Comparison of ENCODE assay signal across 2 cellular contexts in genomic region chr22:39958916-39959639, GRCh38.
TF ChIP-seq lines count a peak whose summit lies in the region.

No MANE protein-coding gene starts in this region.

TF ChIP-seq in HCT116, 20 proteins besides CTCF, POLR2A, EP300 and RAD21 (continued from another document):
- TF ChIP-seq ZBTB33 (IDR thresholded peaks at IDR 0.05; ENCODE audit: extremely low read depth, insufficient replicate concordance, low read length), result no peak
- no peak for TF ChIP-seq MAX (IDR thresholded peaks at IDR 0.05)
- no peak for TF ChIP-seq EZH2phosphoT487 (IDR thresholded peaks at IDR 0.05; ENCODE audit: borderline replicate concordance)
- TF ChIP-seq FOSL1 (IDR thresholded peaks at IDR 0.05; ENCODE audit: low read depth), result no peak
- TF ChIP-seq TCF7L2 (IDR thresholded peaks at IDR 0.05; ENCODE audit: borderline replicate concordance, extremely low read depth, insufficient read depth, insufficient read length), result no peak
- TF ChIP-seq ATF3 (IDR thresholded peaks at IDR 0.05), result no peak
- no peak for TF ChIP-seq POLR2AphosphoS5 (IDR thresholded peaks at IDR 0.05; ENCODE audit: low read depth, low read length)
- TF ChIP-seq YY1 (IDR thresholded peaks at IDR 0.05; ENCODE audit: extremely low read depth, insufficient replicate concordance, low read depth, low read length), result no peak
- no peak for TF ChIP-seq SP1 (IDR thresholded peaks at IDR 0.05; ENCODE audit: low read depth)
- TF ChIP-seq EGR1 (IDR thresholded peaks at IDR 0.05; ENCODE audit: low read depth), result no peak
- no peak for TF ChIP-seq REST (IDR thresholded peaks at IDR 0.05; ENCODE audit: low read depth)
- no peak for TF ChIP-seq ZNF274 (IDR thresholded peaks at IDR 0.05; ENCODE audit: low read depth, low read length)
- no peak for TF ChIP-seq CEBPB (IDR thresholded peaks at IDR 0.05; ENCODE audit: low read depth)

TF ChIP-seq in neural cell, 6 proteins besides CTCF, POLR2A, EP300 and RAD21 (continued from another document):
- no peak for TF ChIP-seq REST (IDR thresholded peaks at IDR 0.05; ENCODE audit: borderline replicate concordance)
TF ChIP-seq in neural cell: peak in this region for 0.
